ENCODE assay signal across 1 cellular context in genomic region chr21:41954654-41955499, GRCh38.
TF ChIP-seq lines count a peak whose summit lies in the region.

No MANE protein-coding gene starts in this region.

TF ChIP-seq in K562, 482 proteins besides CTCF, POLR2A, EP300 and RAD21 (continued from another document):
- no peak for TF ChIP-seq ZNF398 (CRISPR knock-in tag; IDR thresholded peaks at IDR 0.05)
